In the genomic region with DNA sequence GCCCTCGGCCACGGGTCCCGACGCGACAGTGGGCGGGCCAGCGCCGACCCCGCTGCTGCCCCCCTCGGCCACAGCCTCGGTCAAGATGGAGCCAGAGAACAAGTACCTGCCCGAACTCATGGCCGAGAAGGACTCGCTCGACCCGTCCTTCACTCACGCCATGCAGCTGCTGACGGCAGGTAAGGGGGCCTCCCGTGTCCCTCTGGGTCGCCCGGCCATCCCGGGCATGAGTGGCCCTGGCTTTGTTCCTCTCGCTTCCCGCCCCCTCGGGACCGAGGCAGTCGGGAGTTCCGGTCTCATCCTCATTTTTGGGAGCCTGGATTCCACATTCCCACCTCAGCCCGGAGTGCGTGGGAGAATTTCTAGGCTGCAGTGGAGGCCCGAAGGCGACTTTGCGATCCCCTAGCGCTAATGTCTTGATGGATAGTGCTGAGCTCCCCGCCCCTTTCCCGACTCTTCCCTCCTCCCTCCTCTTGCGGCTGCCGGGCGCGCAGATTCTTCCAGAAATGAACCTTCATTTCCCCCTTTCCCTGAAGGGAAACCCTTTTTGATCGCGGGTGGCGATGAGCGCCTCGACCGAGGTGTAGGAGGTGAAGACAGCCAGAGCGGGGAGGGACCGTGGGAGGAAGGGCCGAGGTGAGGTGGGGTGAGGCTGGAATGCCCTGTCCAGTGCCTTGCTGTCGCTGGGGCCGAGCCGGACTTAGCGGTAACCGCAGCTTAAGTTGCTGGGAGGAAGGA, we compare ENCODE assay signal across 8 cellular contexts. TPM values are rescaled to one million over a fixed set of nuclear protein-coding genes. Genes with fewer than 3 reads are reported as not detected.
DNase-seq lines count a peak whose midpoint lies in the region; ATAC-seq, FAIRE-seq and TF ChIP-seq lines count a peak whose summit lies in the region.

No MANE protein-coding gene starts in this region.

- H3K4me3 ChIP-seq in astrocyte of the cerebellum (ENCODE audit: low read depth, low read length) = peak overlapping the region; percentile 98

- peak; percentile 42 for FAIRE-seq in GM19239 (lab: Jason Lieb, UNC)

- H3K27me3 Mint-ChIP-seq in CD14-positive monocyte (ENCODE audit: low read depth in 3 of 3) = peaks cover 0 to 2% (median 0%) of the 10 kb centered on the region in 3 donors

- intact Hi-C loops in CD14-positive monocyte (cut with micrococcal nuclease) = loop anchor here (10.0 kb wide), 1 partner anchor 50 kb away; no protein-coding TSS in a partner anchor

- peak overlapping the region; percentile 98 for H3K4me3 Mint-ChIP-seq in CD14-positive monocyte

- peaks cover 0 to 2% (median 0%) of the 10 kb centered on the region in 7 donors for H3K9me3 Mint-ChIP-seq in CD14-positive monocyte

- no peak for TF ChIP-seq CTCF in CD14-positive monocyte (IDR thresholded peaks at IDR 0.05)
- TF ChIP-seq CTCF in astrocyte of the cerebellum (IDR thresholded peaks at IDR 0.05; ENCODE audit: low read depth, low read length, missing control alignments) = no peak

- ATAC-seq in HG03460 (IDR thresholded peaks at IDR 0.05; ENCODE audit: unreplicated experiment) (peak; percentile 31), SK-N-SH treated with all-trans-retinoic acid at 6 μM for 48 hours (peak; percentile 52)

- peak overlapping the region; percentile 89 to 95 (median 94) for H3K27ac Mint-ChIP-seq in CD14-positive monocyte

- peaks cover 0 to 18% of the 10 kb centered on the region in 2 donors for H3K36me3 Mint-ChIP-seq in CD14-positive monocyte

- DNase-seq in CD14-positive monocyte (ENCODE audit: low spot score) = peak; percentile 47
- DNase-seq in GM19239 (ENCODE audit: insufficient read length, low spot score) = no peak
- DNase-seq in astrocyte of the cerebellum (ENCODE audit: low read depth) = no peak
- peak in 43 of 51 donors; percentile 6 to 77 (median 46) for DNase-seq in hypothalamus (lab: John Stamatoyannopoulos, UW)
- DNase-seq in retina = peak; percentile 84
- no peak for DNase-seq in GDM1 (lab: John Stamatoyannopoulos, UW)

- in situ Hi-C loops in astrocyte of the cerebellum (cut with HindIII; ENCODE audit: low sequenced_read_pairs) = no loop called here

- H3K4me1 Mint-ChIP-seq in CD14-positive monocyte = peaks cover 39% of the 10 kb centered on the region

TF ChIP-seq in SK-N-SH treated with all-trans-retinoic acid at 6 μM for 48 hours, 23 proteins besides CTCF, POLR2A, EP300 and RAD21:
- 0 out of 2 replicates have a peak, but pooled peaks have one; percentile 7 for TF ChIP-seq BACH2 (CRISPR knock-in tag; IDR thresholded peaks at IDR 0.05; ENCODE audit: borderline replicate concordance)
- TF ChIP-seq, protein P1, sequence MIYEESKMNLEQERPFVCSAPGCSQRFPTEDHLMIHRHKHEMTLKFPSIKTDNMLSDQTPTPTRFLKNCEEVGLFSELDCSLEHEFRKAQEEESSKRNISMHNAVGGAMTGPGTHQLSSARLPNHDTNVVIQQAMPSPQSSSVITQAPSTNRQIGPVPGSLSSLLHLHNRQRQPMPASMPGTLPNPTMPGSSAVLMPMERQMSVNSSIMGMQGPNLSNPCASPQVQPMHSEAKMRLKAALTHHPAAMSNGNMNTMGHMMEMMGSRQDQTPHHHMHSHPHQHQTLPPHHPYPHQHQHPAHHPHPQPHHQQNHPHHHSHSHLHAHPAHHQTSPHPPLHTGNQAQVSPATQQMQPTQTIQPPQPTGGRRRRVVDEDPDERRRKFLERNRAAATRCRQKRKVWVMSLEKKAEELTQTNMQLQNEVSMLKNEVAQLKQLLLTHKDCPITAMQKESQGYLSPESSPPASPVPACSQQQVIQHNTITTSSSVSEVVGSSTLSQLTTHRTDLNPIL (CRISPR knock-in tag; IDR thresholded peaks at IDR 0.05; ENCODE audit: low read depth) = no peak

RNA-seq across cellular contexts. Expression of gene KHDRBS1, which starts 0.7 kb away (rescaled TPM):
- polyA plus RNA-seq in CD14-positive monocyte = 10 to 100 TPM; 51.6 to 65.6 TPM

RNA-seq across cellular contexts. Expression of gene TMEM39B, which starts 58.4 kb away (rescaled TPM):
- polyA plus RNA-seq in CD14-positive monocyte = 1 to 10 TPM; 3.3 to 3.4 TPM

Comparison
In these comparisons a context has a peak if more than half of its experiments do, and no peak if none do; other contexts are left out.
1. DNase-seq: peak in CD14-positive monocyte (single experiment), hypothalamus (43 of 51) and retina (single experiment); none in GM19239 (single experiment), astrocyte of the cerebellum (single experiment) and GDM1 (single experiment).